ENCODE assay signal across 34 cellular contexts in genomic region chr20:12833861-12834260, GRCh38.
"Had no signal": no experiment of that assay in that cellular context is flagged by ENCODE, and none has a peak within 500 bp of the region (broad histone marks: within the 10 kb centered on the region; RNA-seq: fewer than 3 reads in every experiment).

No MANE protein-coding gene starts in this region.

- DNase-seq: Karpas-422, Kasumi-1, MG63, MM.1S, MV-4-11, NCI-H1048, NCI-H1092, NCI-H1092 treated with DMSO at 0.1 percent for 48 hours, NCI-H1105, NCI-H1105 treated with DMSO at 0.1 percent for 48 hours, NCI-H1417 treated with DMSO at 0.1 percent for 48 hours, NCI-H1436, NCI-H1436 treated with DMSO at 0.1 percent for 48 hours, NCI-H146, NCI-H1694, NCI-H1694 treated with DMSO at 0.1 percent for 48 hours, NCI-H187, NCI-H187 treated with DMSO at 0.1 percent for 48 hours, NCI-H1930, NCI-H2029, NCI-H2029 treated with DMSO at 0.1 percent for 48 hours, NCI-H2081, NCI-H2081 treated with DMSO at 0.1 percent for 48 hours, NCI-H2107, NCI-H2171, NCI-H2171 treated with DMSO at 0.1 percent for 48 hours, NCI-H2227 treated with DMSO at 0.1 percent for 48 hours, NCI-H226, NCI-H345, NCI-H446, NCI-H446 treated with DMSO at 0.1 percent for 48 hours, NCI-H510A, NCI-H510A treated with DMSO at 0.1 percent for 48 hours, NCI-H524 had no signal

- H3K9me3 ChIP-seq: MG63 had no signal

- H3K4me3 ChIP-seq: MG63 had no signal

- H3K27me3 ChIP-seq: MG63 had no signal

- H3K36me3 ChIP-seq: MG63 had no signal
